Comparison of ENCODE assay signal across 8 cellular contexts in genomic region chr14:65411656-65412188, GRCh38. TPM values are rescaled to one million over a fixed set of nuclear protein-coding genes. Genes with fewer than 3 reads are reported as not detected.
DNase-seq lines count a peak whose midpoint lies in the region; ATAC-seq, FAIRE-seq and TF ChIP-seq lines count a peak whose summit lies in the region.

No MANE protein-coding gene starts in this region.

- CTCF ChIA-PET in A549 (lab: Yijun Ruan, JAX) (interaction anchor here (0.5 to 9.2 kb wide), 38 partner anchors 12 to 835 kb away, joined by 3 to 137 read pairs (median 4); no protein-coding TSS in a partner anchor), WTC11 (lab: Charles Lee) (interaction anchor here (0.5 to 3.2 kb wide), 26 partner anchors 10 to 659 kb away, joined by 3 to 28 read pairs (median 4); partner anchors contain the start of gene MAX)

- peaks cover 25% of the 10 kb centered on the region for H3K4me1 Mint-ChIP-seq in WTC11

- DNase-seq in A549 (ENCODE audit: low read depth in 1 of 2, low spot score in 1 of 2) (peak; percentile 87 to 92), NCI-H2171 (lab: John Stamatoyannopoulos, UW) (peak; percentile 95), WTC11 (ENCODE audit: low spot score) (peak; percentile 90), cardiac fibroblast (ENCODE audit: low read depth in 2 of 2) (peak; percentile 94 to 96), inferior parietal cortex (ENCODE audit: extremely low spot score) (peak; percentile 95), spleen (peak; percentile 96)

- H3K4me1 ChIP-seq in A549 (peaks cover 14% of the 10 kb centered on the region; the same call in 2 of the 3 replicates), spleen (peaks cover 9 to 47% (median 33%) of the 10 kb centered on the region in 6 donors)

- H3K27ac Mint-ChIP-seq in WTC11, result peak overlapping the region; percentile 97

- no peaks in the 10 kb centered on the region for H3K36me3 ChIP-seq in spleen

- peak; percentile 82 to 89 for ATAC-seq in A549
- ATAC-seq in GM18520 (IDR thresholded peaks at IDR 0.05; ENCODE audit: unreplicated experiment), result peak; percentile 48
- ATAC-seq in HG03064 (IDR thresholded peaks at IDR 0.05; ENCODE audit: low read depth, unreplicated experiment), result peak; percentile 52
- ATAC-seq in WTC11, result peak; percentile 70

- TF ChIP-seq EP300 in A549 (IDR thresholded peaks at IDR 0.05), result no peak

- H3K36me3 Mint-ChIP-seq in WTC11, result no peaks in the 10 kb centered on the region

- H3K9me3 Mint-ChIP-seq in WTC11, result no peaks in the 10 kb centered on the region

- H3K4me3 Mint-ChIP-seq in WTC11, result peak overlapping the region; percentile 93

- POLR2A ChIA-PET in A549 (lab: Yijun Ruan, JAX) (interaction anchor here (0.6 to 2.3 kb wide), 31 partner anchors 9 to 309 kb away, joined by 3 to 21 read pairs (median 5); partner anchors contain the start of gene MAX), WTC11 (lab: Charles Lee) (interaction anchor here (0.8 to 1.9 kb wide), 6 partner anchors 78 to 402 kb away, joined by 3 to 6 read pairs (median 4); partner anchors contain the start of gene MAX)

- peaks cover 7% of the 10 kb centered on the region; the same call in 1 of the 2 replicates for H3K27me3 Mint-ChIP-seq in WTC11 (ENCODE audit: low read depth)

- TF ChIP-seq POLR2A in A549 (IDR thresholded peaks at IDR 0.05; ENCODE audit: low read length) (peak; percentile 86), spleen (IDR thresholded peaks at IDR 0.05) (peak in 2 of 3 donors; percentile 11 to 73)

- intact Hi-C loops in spleen (cut with DNase I; ENCODE audit: low total_unique reads), result loop anchor here (10.0 kb wide), 2 partner anchors 237 to 543 kb away; no protein-coding TSS in a partner anchor

- FAIRE-seq in A549 (lab: Jason Lieb, UNC), result no peak

- H3K4me3 ChIP-seq in A549 (peak overlapping the region; percentile 86), cardiac fibroblast (replicated peaks in 1 of 2; ENCODE audit: low read depth in 2 of 2, low read length in 2 of 2) (peak overlapping the region; percentile 69 to 81), spleen (peak overlapping the region; percentile 69 to 100 (median 87))

- H3K9me3 ChIP-seq in A549, result no peaks in the 10 kb centered on the region
- H3K9me3 ChIP-seq in spleen, result no peaks in the 10 kb centered on the region

- no peak for TF ChIP-seq RAD21 in A549 (conservative IDR thresholded peaks at IDR 0.05 in 1 of 2, IDR thresholded peaks at IDR 0.05 in 1 of 2)

- 2% methylated on average over 32 of the region's 42 CpGs for WGBS in A549 (ENCODE audit: missing lambda C conversion rate)
- WGBS in spleen, 5 donors, result 0 to 1% (median 0%) methylated on average over 26 to 42 of the region's 42 CpGs

- TF ChIP-seq CTCF in A549 (IDR thresholded peaks at IDR 0.05) (no peak), WTC11 (IDR thresholded peaks at IDR 0.05) (no peak), cardiac fibroblast (IDR thresholded peaks at IDR 0.05; ENCODE audit: low read depth, low read length) (no peak), spleen (IDR thresholded peaks at IDR 0.05 in 8 of 11, conservative IDR thresholded peaks at IDR 0.05 in 3 of 11) (no peak)

- peak overlapping the region; percentile 88 to 98 for H3K27ac ChIP-seq in A549
- peak overlapping the region; percentile 91 to 97 (median 94) for H3K27ac ChIP-seq in spleen

- H3K4me2 ChIP-seq in A549, result peak overlapping the region; percentile 70

- peaks cover 0 to 4% (median 0%) of the 10 kb centered on the region in 7 donors for H3K27me3 ChIP-seq in spleen (replicated peaks in 1 of 7)

TF ChIP-seq in A549, 52 proteins besides CTCF, POLR2A, EP300 and RAD21:
- TF ChIP-seq, protein P1, sequence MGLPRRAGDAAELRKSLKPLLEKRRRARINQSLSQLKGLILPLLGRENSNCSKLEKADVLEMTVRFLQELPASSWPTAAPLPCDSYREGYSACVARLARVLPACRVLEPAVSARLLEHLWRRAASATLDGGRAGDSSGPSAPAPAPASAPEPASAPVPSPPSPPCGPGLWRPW (IDR thresholded peaks at IDR 0.05), result no peak
- TF ChIP-seq TP53 (CRISPR knock-in tag; IDR thresholded peaks at IDR 0.05) (no peak), FOSB (CRISPR knock-in tag; IDR thresholded peaks at IDR 0.05) (no peak), E2F6 (IDR thresholded peaks at IDR 0.05; ENCODE audit: borderline replicate concordance, low read depth) (peak; percentile 64), NFE2L2 (conservative IDR thresholded peaks at IDR 0.05; ENCODE audit: low read length) (no peak), JUN (IDR thresholded peaks at IDR 0.05) (peak in 1 of 2 experiments; percentile 28; a peak in 2 of 5 replicates), PHF8 (IDR thresholded peaks at IDR 0.05; ENCODE audit: borderline replicate concordance, low read depth) (peak; percentile 79; the same call in 1 of the 2 replicates), EHF (CRISPR knock-in tag; IDR thresholded peaks at IDR 0.05) (no peak), ZNF302 (CRISPR knock-in tag; IDR thresholded peaks at IDR 0.05) (no peak), NR3C1 (IDR thresholded peaks at IDR 0.05) (no peak)
- TF ChIP-seq, protein P2, sequence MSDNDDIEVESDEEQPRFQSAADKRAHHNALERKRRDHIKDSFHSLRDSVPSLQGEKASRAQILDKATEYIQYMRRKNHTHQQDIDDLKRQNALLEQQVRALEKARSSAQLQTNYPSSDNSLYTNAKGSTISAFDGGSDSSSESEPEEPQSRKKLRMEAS (IDR thresholded peaks at IDR 0.05), result peak; percentile 31; the same call in 1 of the 2 replicates
- TF ChIP-seq, protein P3, sequence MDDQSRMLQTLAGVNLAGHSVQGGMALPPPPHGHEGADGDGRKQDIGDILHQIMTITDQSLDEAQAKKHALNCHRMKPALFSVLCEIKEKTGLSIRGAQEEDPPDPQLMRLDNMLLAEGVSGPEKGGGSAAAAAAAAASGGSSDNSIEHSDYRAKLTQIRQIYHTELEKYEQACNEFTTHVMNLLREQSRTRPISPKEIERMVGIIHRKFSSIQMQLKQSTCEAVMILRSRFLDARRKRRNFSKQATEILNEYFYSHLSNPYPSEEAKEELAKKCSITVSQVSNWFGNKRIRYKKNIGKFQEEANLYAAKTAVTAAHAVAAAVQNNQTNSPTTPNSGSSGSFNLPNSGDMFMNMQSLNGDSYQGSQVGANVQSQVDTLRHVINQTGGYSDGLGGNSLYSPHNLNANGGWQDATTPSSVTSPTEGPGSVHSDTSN (IDR thresholded peaks at IDR 0.05), result peak; percentile 93

TF ChIP-seq in WTC11, 78 proteins besides CTCF, POLR2A, EP300 and RAD21 (continues in another document):
- TF ChIP-seq ZNF232 (CRISPR knock-in tag; IDR thresholded peaks at IDR 0.05), result no peak
- no peak for TF ChIP-seq ELF4 (CRISPR knock-in tag; IDR thresholded peaks at IDR 0.05; ENCODE audit: low read depth)
- TF ChIP-seq TEAD4 (CRISPR knock-in tag; IDR thresholded peaks at IDR 0.05), result no peak
- no peak for TF ChIP-seq TEAD1 (CRISPR knock-in tag; IDR thresholded peaks at IDR 0.05)
- TF ChIP-seq SMAD3 (CRISPR knock-in tag; IDR thresholded peaks at IDR 0.05; ENCODE audit: borderline replicate concordance), result 0 out of 2 replicates have a peak, but pooled peaks have one; percentile 44
- TF ChIP-seq E2F4 (CRISPR knock-in tag; IDR thresholded peaks at IDR 0.05; ENCODE audit: borderline replicate concordance, low read depth), result no peak
- TF ChIP-seq, protein P4, sequence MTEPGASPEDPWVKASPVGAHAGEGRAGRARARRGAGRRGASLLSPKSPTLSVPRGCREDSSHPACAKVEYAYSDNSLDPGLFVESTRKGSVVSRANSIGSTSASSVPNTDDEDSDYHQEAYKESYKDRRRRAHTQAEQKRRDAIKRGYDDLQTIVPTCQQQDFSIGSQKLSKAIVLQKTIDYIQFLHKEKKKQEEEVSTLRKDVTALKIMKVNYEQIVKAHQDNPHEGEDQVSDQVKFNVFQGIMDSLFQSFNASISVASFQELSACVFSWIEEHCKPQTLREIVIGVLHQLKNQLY (CRISPR knock-in tag; IDR thresholded peaks at IDR 0.05), result no peak
- no peak for TF ChIP-seq STAT6 (CRISPR knock-in tag; conservative IDR thresholded peaks at IDR 0.05; ENCODE audit: low read depth)
- peak; percentile 57; the same call in 1 of the 2 replicates for TF ChIP-seq FOXK1 (CRISPR knock-in tag; IDR thresholded peaks at IDR 0.05)
- TF ChIP-seq NFYB (CRISPR knock-in tag; conservative IDR thresholded peaks at IDR 0.05; ENCODE audit: low read depth), result peak; percentile 91
- no peak for TF ChIP-seq JAZF1 (CRISPR knock-in tag; IDR thresholded peaks at IDR 0.05)

RNA-seq across cellular contexts. Expression of gene FUT8, which starts 0.8 kb away (rescaled TPM):
- polyA plus RNA-seq in A549 (2011; rRNA removed), result 20.3 and 27.5 TPM in 2 replicates
- 5.6 and 6.7 TPM in 2 replicates for polyA plus RNA-seq in A549 (2012; cell fraction: cytosol; rRNA removed)
- polyA plus RNA-seq in A549 (2012; cell fraction: nucleus; rRNA removed), result 3.2 and 4.7 TPM in 2 replicates
- 21.3 to 25.8 TPM (median 22.9 TPM) in 3 replicates for polyA plus RNA-seq in A549 (2017; fragmentation: RNase III; extraction: RNeasy Plus Mini Kit Qiagen cat#74134 plus additional on column Dnase treatment)
- polyA minus RNA-seq in A549 (2011; rRNA and poly(A)+ RNA removed), result 21.2 and 22.4 TPM in 2 replicates
- 28.6 to 37.9 TPM (median 31.9 TPM) in 3 replicates for total RNA-seq in WTC11 (2021)
- 10 to 100 TPM; 41.9 to 75.1 (median 61.9) TPM for total RNA-seq in spleen
- 10 to 100 TPM in 1 of 3 donors, 1 to 10 TPM in 2; 9.4 to 13.8 (median 9.9) TPM for polyA plus RNA-seq in spleen

Comparison
In these comparisons a context has a peak if more than half of its experiments do, and no peak if none do; other contexts are left out.
1. Peak in every context shown above with its lines: DNase-seq, ATAC-seq, H3K4me3 ChIP-seq and H3K27ac ChIP-seq.